Comparison of ENCODE assay signal across 1 cellular context in the genomic region with DNA sequence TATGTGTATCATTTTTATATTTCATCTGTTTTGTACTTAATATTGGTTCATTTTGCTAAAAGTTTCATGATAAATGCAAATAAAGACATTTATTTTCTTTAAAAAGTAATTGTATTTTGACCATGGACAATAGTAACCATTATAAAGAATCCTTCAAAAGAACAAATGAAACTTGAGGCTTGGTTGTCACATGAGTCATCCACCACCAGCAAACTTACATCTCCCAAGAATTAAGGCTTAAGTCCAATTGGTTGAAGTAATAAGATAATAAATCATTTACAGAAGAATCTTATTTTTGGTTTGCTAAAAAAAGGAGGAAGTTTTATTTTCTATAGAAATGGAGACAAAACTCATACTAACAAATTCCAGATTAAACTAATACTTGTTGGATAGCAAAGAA.
TF ChIP-seq lines count a peak whose summit lies in the region.

No MANE protein-coding gene starts in this region.

TF ChIP-seq in SK-N-SH treated with all-trans-retinoic acid at 6 μM for 48 hours, 23 proteins besides CTCF, POLR2A, EP300 and RAD21 (continued from another document):
- TF ChIP-seq PATZ1 (CRISPR knock-in tag; IDR thresholded peaks at IDR 0.05; ENCODE audit: borderline replicate concordance) = no peak
- TF ChIP-seq ESRRG (CRISPR knock-in tag; IDR thresholded peaks at IDR 0.05) = no peak
- TF ChIP-seq BACH2 (CRISPR knock-in tag; IDR thresholded peaks at IDR 0.05; ENCODE audit: borderline replicate concordance) = no peak
- no peak for TF ChIP-seq ZNF70 (CRISPR knock-in tag; IDR thresholded peaks at IDR 0.05)
- TF ChIP-seq GLIS3 (CRISPR knock-in tag; IDR thresholded peaks at IDR 0.05) = no peak
- TF ChIP-seq ISL1 (CRISPR knock-in tag; IDR thresholded peaks at IDR 0.05) = no peak
- TF ChIP-seq CREB5 (CRISPR knock-in tag; IDR thresholded peaks at IDR 0.05; ENCODE audit: low read depth) = no peak
- TF ChIP-seq ZNF565 (CRISPR knock-in tag; conservative IDR thresholded peaks at IDR 0.05; ENCODE audit: low read depth) = no peak
- TF ChIP-seq ZFP3 (CRISPR knock-in tag; IDR thresholded peaks at IDR 0.05) = no peak
- no peak for TF ChIP-seq CSDC2 (CRISPR knock-in tag; IDR thresholded peaks at IDR 0.05)
- no peak for TF ChIP-seq OSR1 (CRISPR knock-in tag; IDR thresholded peaks at IDR 0.05)
- no peak for TF ChIP-seq ZC3H10 (CRISPR knock-in tag; IDR thresholded peaks at IDR 0.05)
- no peak for TF ChIP-seq TCF4 (CRISPR knock-in tag; IDR thresholded peaks at IDR 0.05; ENCODE audit: borderline replicate concordance)
TF ChIP-seq in SK-N-SH treated with all-trans-retinoic acid at 6 μM for 48 hours: peak in this region for 0.
